ENCODE assay signal across 13 cellular contexts in genomic region chr3:134904796-134905646, GRCh38.
DNase-seq lines count a peak whose midpoint lies in the region; ATAC-seq, FAIRE-seq and TF ChIP-seq lines count a peak whose summit lies in the region.
"Had no signal": no experiment of that assay in that cellular context is flagged by ENCODE, and none has a peak within 500 bp of the region (broad histone marks: within the 10 kb centered on the region; RNA-seq: fewer than 3 reads in every experiment).

No MANE protein-coding gene starts in this region.

- no peaks in the 10 kb centered on the region for H3K36me3 ChIP-seq in tibial artery
- H3K36me3 ChIP-seq: ovary had no signal

- H3K4me1 ChIP-seq in tibial artery: no peaks in the 10 kb centered on the region
- H3K4me1 ChIP-seq: A549 had no signal

- no peak for TF ChIP-seq CTCF in tibial artery (IDR thresholded peaks at IDR 0.05)

- no peak overlapping the region for H3K27ac ChIP-seq in tibial artery
- H3K27ac ChIP-seq: A549, ovary had no signal

- intact Hi-C loops in sciatic nerve (cut with DNase I) (no loop called here), tibial artery (cut with DNase I; ENCODE audit: low total_unique reads) (no loop called here)

- ATAC-seq in HG02852 (IDR thresholded peaks at IDR 0.05; ENCODE audit: unreplicated experiment): peak; percentile 20
- ATAC-seq in sciatic nerve: no peak
- no peak for ATAC-seq in HG02840 (IDR thresholded peaks at IDR 0.05; ENCODE audit: low FRiP score, unreplicated experiment)
- no peak for ATAC-seq in HG03039 (IDR thresholded peaks at IDR 0.05; ENCODE audit: unreplicated experiment)
- ATAC-seq: A549 had no signal

- DNase-seq in NCI-H345 (lab: John Stamatoyannopoulos, UW): peak; percentile 38
- DNase-seq in NCI-H345 treated with DMSO at 0.1 percent for 48 hours (lab: John Stamatoyannopoulos, UW; ENCODE audit: unreplicated experiment): no peak
- DNase-seq in RCC 7860 (ENCODE audit: low spot score): no peak
- peak; percentile 37 for DNase-seq in sciatic nerve (ENCODE audit: low spot score)
- DNase-seq in tibial artery: no peak
- DNase-seq: cortex of kidney, NCI-H2227 treated with DMSO at 0.1 percent for 48 hours, ovary, SW 1271 had no signal

- peak; percentile 74 for FAIRE-seq in RCC 7860 (lab: Jason Lieb, UNC)
- FAIRE-seq: A549 had no signal

- H3K9me3 ChIP-seq in tibial artery: no peaks in the 10 kb centered on the region
- H3K9me3 ChIP-seq: A549, ovary had no signal

- H3K4me3 ChIP-seq in tibial artery: no peak overlapping the region
- H3K4me3 ChIP-seq: A549, ovary had no signal

- no peaks in the 10 kb centered on the region for H3K27me3 ChIP-seq in tibial artery
- H3K27me3 ChIP-seq: ovary had no signal

Comparison
In these comparisons a context has a peak if more than half of its experiments do, and no peak if none do; other contexts are left out.
1. DNase-seq: peak in NCI-H345 (single experiment) and sciatic nerve (single experiment); none in NCI-H345 treated with DMSO at 0.1 percent for 48 hours (single experiment), RCC 7860 (single experiment) and tibial artery (0 of 2).